Comparison of ENCODE assay signal across 23 cellular contexts in the genomic region with DNA sequence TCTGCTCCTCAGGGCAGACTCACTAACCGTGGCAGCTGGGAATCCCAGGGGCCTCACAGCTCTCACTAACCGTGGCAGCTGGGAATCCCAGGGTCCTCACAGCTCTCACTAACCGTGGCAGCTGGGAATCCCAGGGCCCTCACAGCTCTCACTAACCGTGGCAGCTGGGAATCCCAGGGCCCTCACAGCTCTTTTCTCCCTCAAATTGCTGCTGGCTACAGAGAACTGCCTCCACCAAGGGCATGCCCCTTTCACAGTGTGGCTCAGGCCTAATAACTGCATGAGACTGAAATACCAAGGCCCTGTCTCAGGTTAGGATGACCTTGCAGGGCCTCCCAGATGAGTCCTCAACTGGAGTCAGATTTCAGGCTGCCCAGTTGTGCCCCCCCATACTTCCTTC. TPM values are rescaled to one million over a fixed set of nuclear protein-coding genes. Genes with fewer than 3 reads are reported as not detected.
DNase-seq lines count a peak whose midpoint lies in the region; ATAC-seq and TF ChIP-seq lines count a peak whose summit lies in the region.
"Had no signal": no experiment of that assay in that cellular context is flagged by ENCODE, and none has a peak within 500 bp of the region (broad histone marks: within the 10 kb centered on the region; RNA-seq: fewer than 3 reads in every experiment).

No MANE protein-coding gene starts in this region.

- H3K4me2 ChIP-seq in smooth muscle cell (no peak overlapping the region), GM23338 (no peak overlapping the region)

- H3K27ac Mint-ChIP-seq in nephron progenitor cell (peak overlapping the region; percentile 19), GM23338 (no peak overlapping the region)
- H3K27ac Mint-ChIP-seq: CD14-positive monocyte had no signal

- H3K36me3 Mint-ChIP-seq in nephron progenitor cell (ENCODE audit: low read depth) (no peaks in the 10 kb centered on the region), GM23338 (ENCODE audit: low read depth) (no peaks in the 10 kb centered on the region)
- H3K36me3 Mint-ChIP-seq: CD14-positive monocyte had no signal

- H3K9me2 ChIP-seq in GM23338 (ENCODE audit: insufficient read depth) = no peaks in the 10 kb centered on the region; the same call in 1 of the 2 replicates

- H3K4me3 Mint-ChIP-seq in nephron progenitor cell = no peak overlapping the region
- H3K4me3 Mint-ChIP-seq in GM23338 = no peak overlapping the region
- H3K4me3 Mint-ChIP-seq: CD14-positive monocyte had no signal

- H3K4me1 Mint-ChIP-seq in nephron progenitor cell (peaks cover 14% of the 10 kb centered on the region), GM23338 (peaks cover 11% of the 10 kb centered on the region; the same call in 2 of the 3 replicates)

- WGBS in smooth muscle cell (ENCODE audit: low lambda C conversion rate) = 87% methylated on average over 4 of the region's 4 CpGs

- H3K9ac ChIP-seq in smooth muscle cell (ENCODE audit: low read depth) = no peak overlapping the region

- H3K27me3 ChIP-seq in smooth muscle cell (ENCODE audit: low read depth) = peaks cover 44% of the 10 kb centered on the region
- H3K27me3 ChIP-seq in GM23338 (ENCODE audit: insufficient read depth) = peaks cover 99% of the 10 kb centered on the region

- H3K4me3 ChIP-seq in foreskin fibroblast (ENCODE audit: low read depth in 1 of 2, low read length in 2 of 2) = no peak overlapping the region
- no peak overlapping the region for H3K4me3 ChIP-seq in smooth muscle cell
- H3K4me3 ChIP-seq in GM23338 = no peak overlapping the region

- H3K79me2 ChIP-seq in smooth muscle cell (ENCODE audit: low read depth) = no peaks in the 10 kb centered on the region
- no peaks in the 10 kb centered on the region for H3K79me2 ChIP-seq in GM23338 (replicated peaks; ENCODE audit: insufficient read depth)

- peaks cover 38% of the 10 kb centered on the region for H3K27me3 Mint-ChIP-seq in nephron progenitor cell (ENCODE audit: low read depth, poor library complexity)
- peaks cover 61% of the 10 kb centered on the region for H3K27me3 Mint-ChIP-seq in GM23338 (ENCODE audit: insufficient read depth, low read depth, poor library complexity)

- H3F3A ChIP-seq in smooth muscle cell (ENCODE audit: low read depth) (no peaks in the 10 kb centered on the region), GM23338 (replicated peaks; ENCODE audit: low read depth) (no peaks in the 10 kb centered on the region)

- H3K27ac ChIP-seq in smooth muscle cell (ENCODE audit: low read depth) (no peak overlapping the region), GM23338 (ENCODE audit: low read depth) (no peak overlapping the region)
- H3K27ac ChIP-seq: 22Rv1 had no signal

- TF ChIP-seq CTCF in foreskin fibroblast (IDR thresholded peaks at IDR 0.05; ENCODE audit: low read depth, low read length) = no peak
- TF ChIP-seq CTCF in nephron progenitor cell (IDR thresholded peaks at IDR 0.05) = no peak
- no peak for TF ChIP-seq CTCF in smooth muscle cell (IDR thresholded peaks at IDR 0.05; ENCODE audit: borderline replicate concordance, insufficient read depth, poor library complexity, severe bottlenecking)
- TF ChIP-seq CTCF in GM23338 (conservative IDR thresholded peaks at IDR 0.05; ENCODE audit: low read depth in 2 of 2) = no peak

- ATAC-seq in GM23338 = no peak; the same call in 2 of the 3 replicates
- ATAC-seq: HCT116 had no signal

- H2AFZ ChIP-seq in smooth muscle cell (ENCODE audit: low read depth) (no peak overlapping the region), GM23338 (no peak overlapping the region)

- H3K4me1 ChIP-seq in smooth muscle cell (ENCODE audit: low read depth) (no peaks in the 10 kb centered on the region), GM23338 (ENCODE audit: insufficient read depth) (no peaks in the 10 kb centered on the region)

- DNase-seq in DMS 273 (lab: John Stamatoyannopoulos, UW; ENCODE audit: unreplicated experiment) (peak; percentile 4), DMS 273 treated with DMSO at 0.1 percent for 48 hours (lab: John Stamatoyannopoulos, UW) (no peak), foreskin fibroblast (peak; percentile 11 to 38), nephron progenitor cell (peak; percentile 14), occipital lobe (lab: John Stamatoyannopoulos, UW) (no peak), smooth muscle cell (lab: John Stamatoyannopoulos, UW; ENCODE audit: unreplicated experiment) (no peak), NCI-H2029 (lab: John Stamatoyannopoulos, UW) (no peak), GM23338 (ENCODE audit: low spot score) (no peak)
- DNase-seq: AML-193, GDM1, GOT3, KBM-7, MV-4-11, NCI-H1694 treated with DMSO at 0.1 percent for 48 hours, NCI-H2107, NCI-H345, NCI-H524 treated with DMSO at 0.1 percent for 48 hours, RPMI8226, SHP77 treated with DMSO at 0.1 percent for 48 hours had no signal

- H3K36me3 ChIP-seq in smooth muscle cell (ENCODE audit: low read depth) (no peaks in the 10 kb centered on the region), GM23338 (ENCODE audit: insufficient read depth) (no peaks in the 10 kb centered on the region)

- H3K9me3 Mint-ChIP-seq in nephron progenitor cell (no peaks in the 10 kb centered on the region), GM23338 (peaks cover 3% of the 10 kb centered on the region; the same call in 2 of the 3 replicates)

- H4K20me1 ChIP-seq in smooth muscle cell (ENCODE audit: low read depth) = no peaks in the 10 kb centered on the region
- H4K20me1 ChIP-seq in GM23338 (replicated peaks; ENCODE audit: insufficient read depth) = 0 out of 2 replicates have a peak, but pooled peaks cover 3% of the 10 kb centered on the region

- no peaks in the 10 kb centered on the region for H3K9me3 ChIP-seq in smooth muscle cell (replicated peaks; ENCODE audit: low read depth)

TF ChIP-seq in GM23338, 12 proteins besides CTCF, POLR2A, EP300 and RAD21 (continues in another document):
- TF ChIP-seq, protein P1, sequence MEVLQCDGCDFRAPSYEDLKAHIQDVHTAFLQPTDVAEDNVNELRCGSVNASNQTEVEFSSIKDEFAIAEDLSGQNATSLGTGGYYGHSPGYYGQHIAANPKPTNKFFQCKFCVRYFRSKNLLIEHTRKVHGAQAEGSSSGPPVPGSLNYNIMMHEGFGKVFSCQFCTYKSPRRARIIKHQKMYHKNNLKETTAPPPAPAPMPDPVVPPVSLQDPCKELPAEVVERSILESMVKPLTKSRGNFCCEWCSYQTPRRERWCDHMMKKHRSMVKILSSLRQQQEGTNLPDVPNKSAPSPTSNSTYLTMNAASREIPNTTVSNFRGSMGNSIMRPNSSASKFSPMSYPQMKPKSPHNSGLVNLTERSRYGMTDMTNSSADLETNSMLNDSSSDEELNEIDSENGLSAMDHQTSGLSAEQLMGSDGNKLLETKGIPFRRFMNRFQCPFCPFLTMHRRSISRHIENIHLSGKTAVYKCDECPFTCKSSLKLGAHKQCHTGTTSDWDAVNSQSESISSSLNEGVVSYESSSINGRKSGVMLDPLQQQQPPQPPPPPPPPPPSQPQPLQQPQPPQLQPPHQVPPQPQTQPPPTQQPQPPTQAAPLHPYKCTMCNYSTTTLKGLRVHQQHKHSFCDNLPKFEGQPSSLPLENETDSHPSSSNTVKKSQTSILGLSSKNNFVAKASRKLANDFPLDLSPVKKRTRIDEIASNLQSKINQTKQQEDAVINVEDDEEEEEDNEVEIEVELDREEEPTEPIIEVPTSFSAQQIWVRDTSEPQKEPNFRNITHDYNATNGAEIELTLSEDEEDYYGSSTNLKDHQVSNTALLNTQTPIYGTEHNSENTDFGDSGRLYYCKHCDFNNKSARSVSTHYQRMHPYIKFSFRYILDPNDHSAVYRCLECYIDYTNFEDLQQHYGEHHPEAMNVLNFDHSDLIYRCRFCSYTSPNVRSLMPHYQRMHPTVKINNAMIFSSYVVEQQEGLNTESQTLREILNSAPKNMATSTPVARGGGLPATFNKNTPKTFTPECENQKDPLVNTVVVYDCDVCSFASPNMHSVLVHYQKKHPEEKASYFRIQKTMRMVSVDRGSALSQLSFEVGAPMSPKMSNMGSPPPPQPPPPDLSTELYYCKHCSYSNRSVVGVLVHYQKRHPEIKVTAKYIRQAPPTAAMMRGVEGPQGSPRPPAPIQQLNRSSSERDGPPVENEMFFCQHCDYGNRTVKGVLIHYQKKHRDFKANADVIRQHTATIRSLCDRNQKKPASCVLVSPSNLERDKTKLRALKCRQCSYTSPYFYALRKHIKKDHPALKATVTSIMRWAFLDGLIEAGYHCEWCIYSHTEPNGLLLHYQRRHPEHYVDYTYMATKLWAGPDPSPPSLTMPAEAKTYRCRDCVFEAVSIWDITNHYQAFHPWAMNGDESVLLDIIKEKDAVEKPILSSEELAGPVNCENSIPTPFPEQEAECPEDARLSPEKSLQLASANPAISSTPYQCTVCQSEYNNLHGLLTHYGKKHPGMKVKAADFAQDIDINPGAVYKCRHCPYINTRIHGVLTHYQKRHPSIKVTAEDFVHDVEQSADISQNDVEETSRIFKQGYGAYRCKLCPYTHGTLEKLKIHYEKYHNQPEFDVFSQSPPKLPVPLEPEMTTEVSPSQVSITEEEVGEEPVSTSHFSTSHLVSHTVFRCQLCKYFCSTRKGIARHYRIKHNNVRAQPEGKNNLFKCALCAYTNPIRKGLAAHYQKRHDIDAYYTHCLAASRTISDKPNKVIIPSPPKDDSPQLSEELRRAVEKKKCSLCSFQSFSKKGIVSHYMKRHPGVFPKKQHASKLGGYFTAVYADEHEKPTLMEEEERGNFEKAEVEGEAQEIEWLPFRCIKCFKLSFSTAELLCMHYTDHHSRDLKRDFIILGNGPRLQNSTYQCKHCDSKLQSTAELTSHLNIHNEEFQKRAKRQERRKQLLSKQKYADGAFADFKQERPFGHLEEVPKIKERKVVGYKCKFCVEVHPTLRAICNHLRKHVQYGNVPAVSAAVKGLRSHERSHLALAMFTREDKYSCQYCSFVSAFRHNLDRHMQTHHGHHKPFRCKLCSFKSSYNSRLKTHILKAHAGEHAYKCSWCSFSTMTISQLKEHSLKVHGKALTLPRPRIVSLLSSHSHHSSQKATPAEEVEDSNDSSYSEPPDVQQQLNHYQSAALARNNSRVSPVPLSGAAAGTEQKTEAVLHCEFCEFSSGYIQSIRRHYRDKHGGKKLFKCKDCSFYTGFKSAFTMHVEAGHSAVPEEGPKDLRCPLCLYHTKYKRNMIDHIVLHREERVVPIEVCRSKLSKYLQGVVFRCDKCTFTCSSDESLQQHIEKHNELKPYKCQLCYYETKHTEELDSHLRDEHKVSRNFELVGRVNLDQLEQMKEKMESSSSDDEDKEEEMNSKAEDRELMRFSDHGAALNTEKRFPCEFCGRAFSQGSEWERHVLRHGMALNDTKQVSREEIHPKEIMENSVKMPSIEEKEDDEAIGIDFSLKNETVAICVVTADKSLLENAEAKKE (CRISPR knock-in tag; IDR thresholded peaks at IDR 0.05) = no peak
- TF ChIP-seq ZNF331 (CRISPR knock-in tag; IDR thresholded peaks at IDR 0.05; ENCODE audit: low read depth) (no peak), POLR2AphosphoS5 (IDR thresholded peaks at IDR 0.05; ENCODE audit: low read depth) (no peak)

RNA-seq across cellular contexts. Expression of gene GGTLC2, which starts 35.1 kb away (rescaled TPM):
- total RNA-seq in occipital lobe = not detected
- total RNA-seq in smooth muscle cell = not detected in 2 replicates
- not detected in 2 replicates for polyA plus RNA-seq in smooth muscle cell
- total RNA-seq in GM23338 (2014; rRNA removed; shearing (Covaris generic)) = not detected in 2 replicates
- polyA plus RNA-seq in GM23338 (2016; fragmentation: Nextera tagmentation; extraction: Ambion mirVana) = not detected in 2 replicates
- total RNA-seq: Daoy had no signal
- polyA plus RNA-seq: CD14-positive monocyte had no signal

RNA-seq across cellular contexts. Expression of gene PRAME, which starts 50.2 kb away (rescaled TPM):
- total RNA-seq in occipital lobe (not detected), smooth muscle cell (not detected in 2 replicates)
- polyA plus RNA-seq in smooth muscle cell (not detected in 2 replicates), GM23338 (2016; fragmentation: Nextera tagmentation; extraction: Ambion mirVana) (not detected in 2 replicates)
- total RNA-seq in GM23338 (2014; rRNA removed; shearing (Covaris generic)) = not detected in 2 replicates
- polyA plus RNA-seq: CD14-positive monocyte had no signal

Comparison
In these comparisons a context has a peak if more than half of its experiments do, and no peak if none do; other contexts are left out.
1. DNase-seq: peak in DMS 273 (single experiment), foreskin fibroblast (2 of 2) and nephron progenitor cell (single experiment); none in DMS 273 treated with DMSO at 0.1 percent for 48 hours (single experiment), occipital lobe (single experiment), smooth muscle cell (single experiment), NCI-H2029 (single experiment) and GM23338 (single experiment).